Comparison of ENCODE assay signal across 17 cellular contexts in genomic region chr13:107680115-107680514, GRCh38.
A peak's percentile ranks its signal among the peaks of the same experiment; 100 is the strongest.
DNase-seq lines count a peak whose midpoint lies in the region; ATAC-seq and TF ChIP-seq lines count a peak whose summit lies in the region.
"Had no signal": no experiment of that assay in that cellular context is flagged by ENCODE, and none has a peak within 500 bp of the region (broad histone marks: within the 10 kb centered on the region; RNA-seq: fewer than 3 reads in every experiment).

No MANE protein-coding gene starts in this region.

- POLR2A ChIA-PET in WTC11 (lab: Charles Lee): no interaction called here

- H3K4me3 ChIP-seq in neural progenitor cell (no peak overlapping the region), gastroesophageal sphincter (no peak overlapping the region)
- H3K4me3 ChIP-seq: gastrocnemius medialis, Peyer's patch, psoas muscle had no signal

- CTCF ChIA-PET in WTC11 (lab: Charles Lee): interaction anchor here (0.6 to 1.4 kb wide), 3 partner anchors 11 to 482 kb away, joined by 3 read pairs; a partner anchor contains a TSS

- H3K79me2 ChIP-seq in neural progenitor cell (ENCODE audit: low read depth): no peaks in the 10 kb centered on the region

- TF ChIP-seq EP300 in gastroesophageal sphincter (IDR thresholded peaks at IDR 0.05): no peak

- H3K36me3 Mint-ChIP-seq in WTC11: no peaks in the 10 kb centered on the region
- H3K36me3 Mint-ChIP-seq in neural progenitor cell: no peaks in the 10 kb centered on the region
- H3K36me3 Mint-ChIP-seq: T-cell, type B pancreatic cell had no signal

- no peak overlapping the region for H2AFZ ChIP-seq in neural progenitor cell (replicated peaks)

- DNase-seq in NCI-H2081 (lab: John Stamatoyannopoulos, UW): peak; percentile 13 to 61
- DNase-seq in NCI-H2081 treated with DMSO at 0.1 percent for 48 hours (lab: John Stamatoyannopoulos, UW): no peak
- peak; percentile 66 for DNase-seq in NCI-H2196 (lab: John Stamatoyannopoulos, UW; ENCODE audit: unreplicated experiment)
- DNase-seq in WTC11 (ENCODE audit: low spot score): no peak
- no peak for DNase-seq in neural progenitor cell (ENCODE audit: low spot score)
- DNase-seq: activated CD4-positive, alpha-beta T cell treated with anti-CD3 and anti-CD28 coated beads, Interleukin-2, amount 10 ng/mL, durations not matched to agents 24 days and 14 days; gastrocnemius medialis; NCI-H146; Peyer's patch; psoas muscle; stimulated activated CD4-positive, alpha-beta T cell treated with anti-CD3 and anti-CD28 coated beads, Interleukin-1b, Interleukin-23, amount 100 ng/mL, for 48 hours; T-cell had no signal

- no peak overlapping the region for H3K4me2 ChIP-seq in neural progenitor cell

- no peaks in the 10 kb centered on the region for H4K20me1 ChIP-seq in neural progenitor cell (ENCODE audit: low read depth)

- TF ChIP-seq POLR2A in gastroesophageal sphincter (IDR thresholded peaks at IDR 0.05): no peak

- no peaks in the 10 kb centered on the region for H3K27me3 ChIP-seq in neural progenitor cell
- no peaks in the 10 kb centered on the region for H3K27me3 ChIP-seq in gastroesophageal sphincter
- H3K27me3 ChIP-seq: gastrocnemius medialis, Peyer's patch had no signal

- H3K27me3 Mint-ChIP-seq in WTC11 (ENCODE audit: low read depth) (no peaks in the 10 kb centered on the region), neural progenitor cell (ENCODE audit: insufficient read depth, low read depth) (peaks cover 2% of the 10 kb centered on the region)
- H3K27me3 Mint-ChIP-seq: activated CD4-positive, alpha-beta T cell treated with anti-CD3 and anti-CD28 coated beads, Interleukin-2, amount 10 ng/mL, durations not matched to agents 24 days and 14 days; T-cell had no signal

- H3K4me1 Mint-ChIP-seq in WTC11 (peaks cover 4% of the 10 kb centered on the region; the same call in 1 of the 2 replicates), neural progenitor cell (no peaks in the 10 kb centered on the region)
- H3K4me1 Mint-ChIP-seq: activated CD4-positive, alpha-beta T cell treated with anti-CD3 and anti-CD28 coated beads, Interleukin-2, amount 10 ng/mL, durations not matched to agents 24 days and 14 days; T-cell had no signal

- H3K4me1 ChIP-seq in neural progenitor cell (peaks cover 3% of the 10 kb centered on the region), gastroesophageal sphincter (no peaks in the 10 kb centered on the region)
- H3K4me1 ChIP-seq: gastrocnemius medialis, Peyer's patch, psoas muscle had no signal

- ATAC-seq in WTC11 (peak; percentile 32), HG02973 (IDR thresholded peaks at IDR 0.05; ENCODE audit: unreplicated experiment) (no peak), gastroesophageal sphincter (no peak), HG02571 (IDR thresholded peaks at IDR 0.05; ENCODE audit: unreplicated experiment) (no peak)
- ATAC-seq: gastrocnemius medialis, HepG2, psoas muscle, T-cell had no signal

- TF ChIP-seq CTCF in WTC11 (IDR thresholded peaks at IDR 0.05) (no peak), neural progenitor cell (IDR thresholded peaks at IDR 0.05) (peak; percentile 17), gastroesophageal sphincter (IDR thresholded peaks at IDR 0.05) (no peak)

- H3K4me3 Mint-ChIP-seq in WTC11 (no peak overlapping the region), neural progenitor cell (no peak overlapping the region)
- H3K4me3 Mint-ChIP-seq: activated CD4-positive, alpha-beta T cell treated with anti-CD3 and anti-CD28 coated beads, Interleukin-2, amount 10 ng/mL, durations not matched to agents 24 days and 14 days; T-cell; type B pancreatic cell had no signal

- H3K9me3 Mint-ChIP-seq in WTC11 (no peaks in the 10 kb centered on the region), neural progenitor cell (no peaks in the 10 kb centered on the region)
- H3K9me3 Mint-ChIP-seq: activated CD4-positive, alpha-beta T cell treated with anti-CD3 and anti-CD28 coated beads, Interleukin-2, amount 10 ng/mL, durations not matched to agents 24 days and 14 days; T-cell; type B pancreatic cell had no signal

- H3K36me3 ChIP-seq in neural progenitor cell (no peaks in the 10 kb centered on the region), gastroesophageal sphincter (no peaks in the 10 kb centered on the region)
- H3K36me3 ChIP-seq: gastrocnemius medialis, Peyer's patch had no signal

- no peak overlapping the region for H3K27ac Mint-ChIP-seq in WTC11
- H3K27ac Mint-ChIP-seq in neural progenitor cell: no peak overlapping the region
- H3K27ac Mint-ChIP-seq: activated CD4-positive, alpha-beta T cell treated with anti-CD3 and anti-CD28 coated beads, Interleukin-2, amount 10 ng/mL, durations not matched to agents 24 days and 14 days; T-cell; type B pancreatic cell had no signal

- no peaks in the 10 kb centered on the region for H3K9me3 ChIP-seq in neural progenitor cell (ENCODE audit: low read depth)
- H3K9me3 ChIP-seq in gastroesophageal sphincter: no peaks in the 10 kb centered on the region
- H3K9me3 ChIP-seq: gastrocnemius medialis, Peyer's patch, psoas muscle had no signal

- 56 to 67% methylated on average over 1 to 2 of the region's 7 CpGs for WGBS in gastroesophageal sphincter (ENCODE audit: low coverage in 1 of 2), 2 donors

- no peak overlapping the region for H3K9ac ChIP-seq in neural progenitor cell

- H3F3A ChIP-seq in neural progenitor cell (ENCODE audit: low read depth): no peaks in the 10 kb centered on the region

- no peak overlapping the region for H3K27ac ChIP-seq in neural progenitor cell
- no peak overlapping the region for H3K27ac ChIP-seq in gastroesophageal sphincter
- H3K27ac ChIP-seq: gastrocnemius medialis, Peyer's patch, psoas muscle had no signal

TF ChIP-seq in WTC11, 78 proteins besides CTCF, POLR2A, EP300 and RAD21 (continues in another document):
- TF ChIP-seq, protein P1, sequence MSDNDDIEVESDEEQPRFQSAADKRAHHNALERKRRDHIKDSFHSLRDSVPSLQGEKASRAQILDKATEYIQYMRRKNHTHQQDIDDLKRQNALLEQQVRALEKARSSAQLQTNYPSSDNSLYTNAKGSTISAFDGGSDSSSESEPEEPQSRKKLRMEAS (CRISPR knock-in tag; IDR thresholded peaks at IDR 0.05): no peak
- TF ChIP-seq MXD4 (CRISPR knock-in tag; IDR thresholded peaks at IDR 0.05; ENCODE audit: borderline replicate concordance) (no peak), ZNF263 (CRISPR knock-in tag; IDR thresholded peaks at IDR 0.05; ENCODE audit: low read depth) (no peak), OVOL2 (CRISPR knock-in tag; IDR thresholded peaks at IDR 0.05; ENCODE audit: borderline replicate concordance) (no peak), SOX15 (CRISPR knock-in tag; IDR thresholded peaks at IDR 0.05) (no peak), ETV6 (CRISPR knock-in tag; IDR thresholded peaks at IDR 0.05) (no peak), ZNF219 (CRISPR knock-in tag; IDR thresholded peaks at IDR 0.05; ENCODE audit: borderline replicate concordance) (no peak), RELA (CRISPR knock-in tag; IDR thresholded peaks at IDR 0.05; ENCODE audit: borderline replicate concordance) (no peak)
- TF ChIP-seq, protein P2, sequence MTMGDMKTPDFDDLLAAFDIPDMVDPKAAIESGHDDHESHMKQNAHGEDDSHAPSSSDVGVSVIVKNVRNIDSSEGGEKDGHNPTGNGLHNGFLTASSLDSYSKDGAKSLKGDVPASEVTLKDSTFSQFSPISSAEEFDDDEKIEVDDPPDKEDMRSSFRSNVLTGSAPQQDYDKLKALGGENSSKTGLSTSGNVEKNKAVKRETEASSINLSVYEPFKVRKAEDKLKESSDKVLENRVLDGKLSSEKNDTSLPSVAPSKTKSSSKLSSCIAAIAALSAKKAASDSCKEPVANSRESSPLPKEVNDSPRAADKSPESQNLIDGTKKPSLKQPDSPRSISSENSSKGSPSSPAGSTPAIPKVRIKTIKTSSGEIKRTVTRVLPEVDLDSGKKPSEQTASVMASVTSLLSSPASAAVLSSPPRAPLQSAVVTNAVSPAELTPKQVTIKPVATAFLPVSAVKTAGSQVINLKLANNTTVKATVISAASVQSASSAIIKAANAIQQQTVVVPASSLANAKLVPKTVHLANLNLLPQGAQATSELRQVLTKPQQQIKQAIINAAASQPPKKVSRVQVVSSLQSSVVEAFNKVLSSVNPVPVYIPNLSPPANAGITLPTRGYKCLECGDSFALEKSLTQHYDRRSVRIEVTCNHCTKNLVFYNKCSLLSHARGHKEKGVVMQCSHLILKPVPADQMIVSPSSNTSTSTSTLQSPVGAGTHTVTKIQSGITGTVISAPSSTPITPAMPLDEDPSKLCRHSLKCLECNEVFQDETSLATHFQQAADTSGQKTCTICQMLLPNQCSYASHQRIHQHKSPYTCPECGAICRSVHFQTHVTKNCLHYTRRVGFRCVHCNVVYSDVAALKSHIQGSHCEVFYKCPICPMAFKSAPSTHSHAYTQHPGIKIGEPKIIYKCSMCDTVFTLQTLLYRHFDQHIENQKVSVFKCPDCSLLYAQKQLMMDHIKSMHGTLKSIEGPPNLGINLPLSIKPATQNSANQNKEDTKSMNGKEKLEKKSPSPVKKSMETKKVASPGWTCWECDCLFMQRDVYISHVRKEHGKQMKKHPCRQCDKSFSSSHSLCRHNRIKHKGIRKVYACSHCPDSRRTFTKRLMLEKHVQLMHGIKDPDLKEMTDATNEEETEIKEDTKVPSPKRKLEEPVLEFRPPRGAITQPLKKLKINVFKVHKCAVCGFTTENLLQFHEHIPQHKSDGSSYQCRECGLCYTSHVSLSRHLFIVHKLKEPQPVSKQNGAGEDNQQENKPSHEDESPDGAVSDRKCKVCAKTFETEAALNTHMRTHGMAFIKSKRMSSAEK (CRISPR knock-in tag; IDR thresholded peaks at IDR 0.05; ENCODE audit: borderline replicate concordance): no peak
- TF ChIP-seq, protein P3, sequence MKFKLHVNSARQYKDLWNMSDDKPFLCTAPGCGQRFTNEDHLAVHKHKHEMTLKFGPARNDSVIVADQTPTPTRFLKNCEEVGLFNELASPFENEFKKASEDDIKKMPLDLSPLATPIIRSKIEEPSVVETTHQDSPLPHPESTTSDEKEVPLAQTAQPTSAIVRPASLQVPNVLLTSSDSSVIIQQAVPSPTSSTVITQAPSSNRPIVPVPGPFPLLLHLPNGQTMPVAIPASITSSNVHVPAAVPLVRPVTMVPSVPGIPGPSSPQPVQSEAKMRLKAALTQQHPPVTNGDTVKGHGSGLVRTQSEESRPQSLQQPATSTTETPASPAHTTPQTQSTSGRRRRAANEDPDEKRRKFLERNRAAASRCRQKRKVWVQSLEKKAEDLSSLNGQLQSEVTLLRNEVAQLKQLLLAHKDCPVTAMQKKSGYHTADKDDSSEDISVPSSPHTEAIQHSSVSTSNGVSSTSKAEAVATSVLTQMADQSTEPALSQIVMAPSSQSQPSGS (CRISPR knock-in tag; IDR thresholded peaks at IDR 0.05; ENCODE audit: borderline replicate concordance, low read depth): no peak

Comparison
In these comparisons a context has a peak if more than half of its experiments do, and no peak if none do; other contexts are left out.
1. DNase-seq: peak in NCI-H2081 (2 of 2) and NCI-H2196 (single experiment); none in NCI-H2081 treated with DMSO at 0.1 percent for 48 hours (single experiment), WTC11 (single experiment) and neural progenitor cell (single experiment).